Comparison of ENCODE assay signal across 35 cellular contexts in genomic region chr2:48178611-48179010, GRCh38.
"Had no signal": no experiment of that assay in that cellular context is flagged by ENCODE, and none has a peak within 500 bp of the region (broad histone marks: within the 10 kb centered on the region; RNA-seq: fewer than 3 reads in every experiment).

No MANE protein-coding gene starts in this region.

- H3K36me3 ChIP-seq: MG63 had no signal

- H3K27me3 ChIP-seq: MG63 had no signal

- H3K4me3 ChIP-seq: MG63 had no signal

- H3K9me3 ChIP-seq: MG63 had no signal

- DNase-seq: Karpas-422, Kasumi-1, MG63, MM.1S, MV-4-11, NCI-H1048, NCI-H1092, NCI-H1092 treated with DMSO at 0.1 percent for 48 hours, NCI-H1105, NCI-H1105 treated with DMSO at 0.1 percent for 48 hours, NCI-H1417, NCI-H1417 treated with DMSO at 0.1 percent for 48 hours, NCI-H1436, NCI-H1436 treated with DMSO at 0.1 percent for 48 hours, NCI-H146, NCI-H1694, NCI-H1694 treated with DMSO at 0.1 percent for 48 hours, NCI-H187, NCI-H187 treated with DMSO at 0.1 percent for 48 hours, NCI-H1930, NCI-H2029, NCI-H2029 treated with DMSO at 0.1 percent for 48 hours, NCI-H2081, NCI-H2081 treated with DMSO at 0.1 percent for 48 hours, NCI-H2107, NCI-H2171, NCI-H2171 treated with DMSO at 0.1 percent for 48 hours, NCI-H2227 treated with DMSO at 0.1 percent for 48 hours, NCI-H226, NCI-H345, NCI-H446, NCI-H446 treated with DMSO at 0.1 percent for 48 hours, NCI-H510A, NCI-H510A treated with DMSO at 0.1 percent for 48 hours, NCI-H524 had no signal
